8 cellular contexts compared by ENCODE assay signal in genomic region chr12:16349132-16349463, GRCh38. TPM values are rescaled to one million over a fixed set of nuclear protein-coding genes. Genes with fewer than 3 reads are reported as not detected.
DNase-seq lines count a peak whose midpoint lies in the region; ATAC-seq, FAIRE-seq and TF ChIP-seq lines count a peak whose summit lies in the region.

No MANE protein-coding gene starts in this region.

- H3K4me3 ChIP-seq in MG63 (peak overlapping the region; percentile 47), duodenal mucosa (ENCODE audit: low read depth in 1 of 2, low read length in 2 of 2) (peak overlapping the region; percentile 81), mononuclear cell (ENCODE audit: low read length) (peak overlapping the region; percentile 46)

- H3K9me3 ChIP-seq in MG63 (no peaks in the 10 kb centered on the region; the same call in 1 of the 2 replicates), duodenal mucosa (ENCODE audit: control insufficient read depth in 1 of 2, low read length in 2 of 2) (no peaks in the 10 kb centered on the region), mononuclear cell (ENCODE audit: low read depth, low read length) (no peaks in the 10 kb centered on the region)

- ATAC-seq in natural killer cell (no peak), HG02571 (IDR thresholded peaks at IDR 0.05; ENCODE audit: unreplicated experiment) (no peak)

- H3K27ac ChIP-seq in duodenal mucosa (ENCODE audit: low read depth, low read length), result no peak overlapping the region

- H3K4me1 Mint-ChIP-seq in natural killer cell, result no peaks in the 10 kb centered on the region

- peaks cover 2 to 8% of the 10 kb centered on the region in 2 donors for H3K9me3 Mint-ChIP-seq in natural killer cell

- FAIRE-seq in GM19239 (lab: Jason Lieb, UNC), result peak; percentile 82

- no peaks in the 10 kb centered on the region for H3K27me3 ChIP-seq in MG63
- H3K27me3 ChIP-seq in duodenal mucosa (ENCODE audit: control insufficient read depth in 1 of 2, insufficient read depth in 2 of 2, low read length in 2 of 2), result no peaks in the 10 kb centered on the region
- no peaks in the 10 kb centered on the region for H3K27me3 ChIP-seq in mononuclear cell (ENCODE audit: insufficient read depth, low read length)

- no peak for TF ChIP-seq CTCF in natural killer cell (IDR thresholded peaks at IDR 0.05)

- intact Hi-C loops in natural killer cell (cut with micrococcal nuclease), result no loop called here

- DNase-seq in GM19239 (ENCODE audit: insufficient read length, low spot score) (no peak), MG63 (peak; percentile 89), natural killer cell (no peak), NCI-H2227 treated with DMSO at 0.1 percent for 48 hours (lab: John Stamatoyannopoulos, UW) (no peak)
- no peak for DNase-seq in effector CD8-positive, alpha-beta T cell (lab: John Stamatoyannopoulos, UW)

- H3K4me3 Mint-ChIP-seq in natural killer cell, result no peak overlapping the region

- peak overlapping the region; percentile 76 to 82 for H3K9ac ChIP-seq in duodenal mucosa (ENCODE audit: low read depth in 1 of 2, low read length in 2 of 2)

- no peaks in the 10 kb centered on the region for H3K36me3 Mint-ChIP-seq in natural killer cell

- H3K36me3 ChIP-seq in MG63 (peaks cover 9% of the 10 kb centered on the region), duodenal mucosa (ENCODE audit: control insufficient read depth in 1 of 2, insufficient read depth in 2 of 2, low read length in 2 of 2) (no peaks in the 10 kb centered on the region)

- H3K27ac Mint-ChIP-seq in natural killer cell, result no peak overlapping the region

- H3K27me3 Mint-ChIP-seq in natural killer cell (ENCODE audit: low read depth in 2 of 2), result peaks cover 0 to 2% of the 10 kb centered on the region in 2 donors

- H3K4me1 ChIP-seq in duodenal mucosa (ENCODE audit: control insufficient read depth in 1 of 2, insufficient read depth in 2 of 2, low read length in 2 of 2), result peaks cover 7 to 13% of the 10 kb centered on the region in 2 donors
- H3K4me1 ChIP-seq in mononuclear cell (ENCODE audit: insufficient read depth, low read length), result peaks cover 50% of the 10 kb centered on the region

RNA-seq across cellular contexts. Expression of gene MGST1, which starts 1.7 kb away (rescaled TPM):
- total RNA-seq in MG63 (2014; rRNA removed; shearing (Covaris generic); ENCODE audit: low replicate concordance), result 99.0 and 196 TPM in 2 replicates
- total RNA-seq in mononuclear cell (15.6 TPM), natural killer cell (1 to 10 TPM in 1 of 3 donors, under 1 TPM in 2; 0.40 to 4.3 (median 0.63) TPM)
